16 cellular contexts compared by ENCODE assay signal in the genomic region with DNA sequence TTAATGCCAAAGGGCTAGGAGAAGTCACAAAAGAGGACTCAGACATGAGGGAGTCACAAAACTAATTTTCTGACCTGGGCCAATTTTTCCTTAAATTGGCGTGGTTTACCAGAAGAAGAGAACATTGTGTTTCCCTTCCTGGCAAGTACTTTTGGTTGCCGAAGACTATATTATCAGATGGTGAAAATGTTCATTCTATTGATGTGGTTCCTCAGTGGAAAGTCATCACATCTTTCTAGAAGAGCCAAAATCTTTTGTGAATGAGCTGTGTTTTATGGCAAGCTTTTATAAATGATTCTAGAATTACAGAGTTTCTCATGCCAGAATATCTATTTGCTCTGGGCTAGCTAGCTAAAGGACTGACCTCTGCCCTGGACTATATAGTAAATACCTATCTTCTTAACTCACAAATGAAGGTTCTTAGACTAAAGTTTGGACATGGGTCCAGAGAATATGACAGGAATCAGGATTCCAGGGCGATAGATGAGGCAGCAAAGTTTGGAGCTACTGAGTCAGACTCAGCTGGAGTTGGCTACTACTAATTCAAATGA.
"Had no signal": no experiment of that assay in that cellular context is flagged by ENCODE, and none has a peak within 500 bp of the region (broad histone marks: within the 10 kb centered on the region; RNA-seq: fewer than 3 reads in every experiment).

No MANE protein-coding gene starts in this region.

- H3K27ac Mint-ChIP-seq: activated B cell treated with CpG ODN at 0.5 μM for 24 hours; activated CD4-positive, alpha-beta memory T cell treated with anti-CD3 and anti-CD28 coated beads for 36 hours; activated T-helper 2 cell treated with anti-CD3 and anti-CD28 coated beads, Interferon-gamma antibody, Interleukin-2, Interleukin-4, amounts not matched to agents 10 μg/mL and 5 μg/mL and 100 μg/mL, durations not matched to agents 14 hours and 24 hours and 36 hours; effector memory CD8-positive, alpha-beta T cell; progenitor cell of endocrine pancreas had no signal

- H2AFZ ChIP-seq: hepatocyte had no signal

- H3K9me3 ChIP-seq: lower lobe of right lung, tibial artery had no signal

- H3K4me1 ChIP-seq: lower lobe of right lung had no signal

- ATAC-seq: effector memory CD8-positive, alpha-beta T cell; left cardiac atrium; lower lobe of right lung had no signal

- H3K4me3 Mint-ChIP-seq: activated B cell treated with CpG ODN at 0.5 μM for 24 hours; activated CD4-positive, alpha-beta memory T cell treated with anti-CD3 and anti-CD28 coated beads for 36 hours; effector memory CD8-positive, alpha-beta T cell had no signal

- H3K9me3 Mint-ChIP-seq: activated B cell treated with CpG ODN at 0.5 μM for 24 hours; activated CD4-positive, alpha-beta memory T cell treated with anti-CD3 and anti-CD28 coated beads for 36 hours; activated T-helper 2 cell treated with anti-CD3 and anti-CD28 coated beads, Interferon-gamma antibody, Interleukin-2, Interleukin-4, amounts not matched to agents 10 μg/mL and 5 μg/mL and 100 μg/mL, durations not matched to agents 14 hours and 24 hours and 36 hours; effector memory CD8-positive, alpha-beta T cell had no signal

- H3K27me3 Mint-ChIP-seq: activated B cell treated with CpG ODN at 0.5 μM for 24 hours; activated CD4-positive, alpha-beta memory T cell treated with anti-CD3 and anti-CD28 coated beads for 36 hours; effector memory CD8-positive, alpha-beta T cell; progenitor cell of endocrine pancreas had no signal

- H3K4me1 Mint-ChIP-seq: activated B cell treated with CpG ODN at 0.5 μM for 24 hours had no signal

- H3K4me2 ChIP-seq: hepatocyte had no signal

- H3K79me2 ChIP-seq: hepatocyte had no signal

- H3K4me3 ChIP-seq: hepatocyte, lower lobe of right lung, tibial artery had no signal

- H3K27ac ChIP-seq: foreskin keratinocyte, hepatocyte, lower lobe of right lung had no signal

- DNase-seq: activated B cell treated with CpG ODN at 0.5 μM for 24 hours; activated CD4-positive, alpha-beta memory T cell treated with anti-CD3 and anti-CD28 coated beads for 36 hours; activated CD4-positive, alpha-beta T cell treated with anti-CD3 and anti-CD28 coated beads for 4 hours; activated naive CD4-positive, alpha-beta T cell treated with Interleukin-2 at 50 U/mL for 16 hours; aorta; effector memory CD8-positive, alpha-beta T cell; left cardiac atrium; lower lobe of right lung; occipital lobe; stimulated activated CD4-positive, alpha-beta T cell treated with anti-CD3 and anti-CD28 coated beads, Interleukin-4, amount 100 ng/mL, for 1 hour; T-helper 9 cell; tibial artery had no signal

- H3K36me3 ChIP-seq: lower lobe of right lung, tibial artery had no signal

- H3K27me3 ChIP-seq: foreskin keratinocyte, hepatocyte, tibial artery had no signal

- H3K36me3 Mint-ChIP-seq: activated CD4-positive, alpha-beta memory T cell treated with anti-CD3 and anti-CD28 coated beads for 36 hours had no signal
